2 cellular contexts compared by ENCODE assay signal in the genomic region with DNA sequence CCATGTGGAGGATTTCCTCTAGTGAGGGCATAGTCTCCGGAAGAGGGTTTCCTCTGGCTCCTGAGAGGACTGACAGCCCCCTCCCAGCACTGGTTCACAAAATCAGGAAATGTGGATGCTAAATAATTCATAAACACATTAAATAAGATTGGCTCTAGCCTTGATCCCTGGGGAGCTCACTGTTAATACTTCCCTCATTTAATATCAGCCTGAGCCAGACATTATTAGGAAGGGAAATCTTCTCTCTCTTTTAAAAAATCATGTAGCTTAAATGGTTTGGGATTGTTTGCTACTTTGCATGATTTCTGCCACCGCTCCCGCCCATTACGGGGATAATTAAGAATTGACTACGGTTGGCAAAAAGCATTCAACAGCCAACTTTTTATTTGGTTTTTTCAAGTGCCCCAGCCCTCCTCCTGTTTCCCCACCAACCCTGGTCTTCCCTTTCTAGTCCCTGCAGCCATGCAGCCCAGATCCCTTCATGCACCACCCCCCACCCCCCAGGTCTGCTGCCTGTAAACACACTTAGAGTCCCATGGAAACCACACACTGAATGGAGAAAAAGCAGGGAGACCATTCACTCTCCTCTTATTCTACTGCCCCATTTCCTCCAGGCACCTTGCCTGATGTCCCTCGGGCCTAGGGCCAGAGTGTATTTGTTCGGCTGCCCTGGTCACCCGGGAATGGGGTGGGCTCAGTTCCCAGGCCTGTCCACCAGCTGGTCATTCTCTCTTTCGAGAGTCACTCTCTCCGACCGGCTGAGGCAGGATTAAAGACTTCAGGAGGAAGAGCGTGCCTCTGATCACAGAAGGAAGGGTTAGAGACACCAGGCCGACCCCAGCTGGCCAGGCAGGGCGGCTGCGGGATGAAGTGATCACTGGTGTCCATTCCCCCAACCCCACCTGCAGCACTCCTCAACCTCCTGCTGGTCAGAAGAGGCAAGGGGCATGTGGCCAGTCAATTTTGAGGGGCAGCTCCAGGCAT.
TF ChIP-seq lines count a peak whose summit lies in the region.

No MANE protein-coding gene starts in this region.

TF ChIP-seq in SK-N-SH, 30 proteins besides CTCF, POLR2A, EP300 and RAD21 (continued from another document):
- TF ChIP-seq, protein P1, sequence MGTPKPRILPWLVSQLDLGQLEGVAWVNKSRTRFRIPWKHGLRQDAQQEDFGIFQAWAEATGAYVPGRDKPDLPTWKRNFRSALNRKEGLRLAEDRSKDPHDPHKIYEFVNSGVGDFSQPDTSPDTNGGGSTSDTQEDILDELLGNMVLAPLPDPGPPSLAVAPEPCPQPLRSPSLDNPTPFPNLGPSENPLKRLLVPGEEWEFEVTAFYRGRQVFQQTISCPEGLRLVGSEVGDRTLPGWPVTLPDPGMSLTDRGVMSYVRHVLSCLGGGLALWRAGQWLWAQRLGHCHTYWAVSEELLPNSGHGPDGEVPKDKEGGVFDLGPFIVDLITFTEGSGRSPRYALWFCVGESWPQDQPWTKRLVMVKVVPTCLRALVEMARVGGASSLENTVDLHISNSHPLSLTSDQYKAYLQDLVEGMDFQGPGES (IDR thresholded peaks at IDR 0.05; ENCODE audit: low read depth, low read length) = no peak
- no peak for TF ChIP-seq ELF1 (IDR thresholded peaks at IDR 0.05)
- TF ChIP-seq YY1 (IDR thresholded peaks at IDR 0.05; ENCODE audit: low read depth) = no peak
- no peak for TF ChIP-seq TAF1 (IDR thresholded peaks at IDR 0.05; ENCODE audit: borderline replicate concordance, low read depth, low read length)
- TF ChIP-seq, protein P2, sequence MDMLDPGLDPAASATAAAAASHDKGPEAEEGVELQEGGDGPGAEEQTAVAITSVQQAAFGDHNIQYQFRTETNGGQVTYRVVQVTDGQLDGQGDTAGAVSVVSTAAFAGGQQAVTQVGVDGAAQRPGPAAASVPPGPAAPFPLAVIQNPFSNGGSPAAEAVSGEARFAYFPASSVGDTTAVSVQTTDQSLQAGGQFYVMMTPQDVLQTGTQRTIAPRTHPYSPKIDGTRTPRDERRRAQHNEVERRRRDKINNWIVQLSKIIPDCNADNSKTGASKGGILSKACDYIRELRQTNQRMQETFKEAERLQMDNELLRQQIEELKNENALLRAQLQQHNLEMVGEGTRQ (IDR thresholded peaks at IDR 0.05; ENCODE audit: borderline replicate concordance, low read depth, low read length) = no peak

TF ChIP-seq in SK-N-SH treated with all-trans-retinoic acid at 6 μM for 48 hours, 23 proteins besides CTCF, POLR2A, EP300 and RAD21 (continued from another document):
- TF ChIP-seq, protein P3, sequence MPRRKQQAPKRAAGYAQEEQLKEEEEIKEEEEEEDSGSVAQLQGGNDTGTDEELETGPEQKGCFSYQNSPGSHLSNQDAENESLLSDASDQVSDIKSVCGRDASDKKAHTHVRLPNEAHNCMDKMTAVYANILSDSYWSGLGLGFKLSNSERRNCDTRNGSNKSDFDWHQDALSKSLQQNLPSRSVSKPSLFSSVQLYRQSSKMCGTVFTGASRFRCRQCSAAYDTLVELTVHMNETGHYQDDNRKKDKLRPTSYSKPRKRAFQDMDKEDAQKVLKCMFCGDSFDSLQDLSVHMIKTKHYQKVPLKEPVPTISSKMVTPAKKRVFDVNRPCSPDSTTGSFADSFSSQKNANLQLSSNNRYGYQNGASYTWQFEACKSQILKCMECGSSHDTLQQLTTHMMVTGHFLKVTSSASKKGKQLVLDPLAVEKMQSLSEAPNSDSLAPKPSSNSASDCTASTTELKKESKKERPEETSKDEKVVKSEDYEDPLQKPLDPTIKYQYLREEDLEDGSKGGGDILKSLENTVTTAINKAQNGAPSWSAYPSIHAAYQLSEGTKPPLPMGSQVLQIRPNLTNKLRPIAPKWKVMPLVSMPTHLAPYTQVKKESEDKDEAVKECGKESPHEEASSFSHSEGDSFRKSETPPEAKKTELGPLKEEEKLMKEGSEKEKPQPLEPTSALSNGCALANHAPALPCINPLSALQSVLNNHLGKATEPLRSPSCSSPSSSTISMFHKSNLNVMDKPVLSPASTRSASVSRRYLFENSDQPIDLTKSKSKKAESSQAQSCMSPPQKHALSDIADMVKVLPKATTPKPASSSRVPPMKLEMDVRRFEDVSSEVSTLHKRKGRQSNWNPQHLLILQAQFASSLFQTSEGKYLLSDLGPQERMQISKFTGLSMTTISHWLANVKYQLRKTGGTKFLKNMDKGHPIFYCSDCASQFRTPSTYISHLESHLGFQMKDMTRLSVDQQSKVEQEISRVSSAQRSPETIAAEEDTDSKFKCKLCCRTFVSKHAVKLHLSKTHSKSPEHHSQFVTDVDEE (CRISPR knock-in tag; IDR thresholded peaks at IDR 0.05) = no peak
- TF ChIP-seq, protein P4, sequence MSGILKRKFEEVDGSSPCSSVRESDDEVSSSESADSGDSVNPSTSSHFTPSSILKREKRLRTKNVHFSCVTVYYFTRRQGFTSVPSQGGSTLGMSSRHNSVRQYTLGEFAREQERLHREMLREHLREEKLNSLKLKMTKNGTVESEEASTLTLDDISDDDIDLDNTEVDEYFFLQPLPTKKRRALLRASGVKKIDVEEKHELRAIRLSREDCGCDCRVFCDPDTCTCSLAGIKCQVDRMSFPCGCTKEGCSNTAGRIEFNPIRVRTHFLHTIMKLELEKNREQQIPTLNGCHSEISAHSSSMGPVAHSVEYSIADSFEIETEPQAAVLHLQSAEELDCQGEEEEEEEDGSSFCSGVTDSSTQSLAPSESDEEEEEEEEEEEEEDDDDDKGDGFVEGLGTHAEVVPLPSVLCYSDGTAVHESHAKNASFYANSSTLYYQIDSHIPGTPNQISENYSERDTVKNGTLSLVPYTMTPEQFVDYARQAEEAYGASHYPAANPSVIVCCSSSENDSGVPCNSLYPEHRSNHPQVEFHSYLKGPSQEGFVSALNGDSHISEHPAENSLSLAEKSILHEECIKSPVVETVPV (CRISPR knock-in tag; IDR thresholded peaks at IDR 0.05) = no peak
- TF ChIP-seq, protein P5, sequence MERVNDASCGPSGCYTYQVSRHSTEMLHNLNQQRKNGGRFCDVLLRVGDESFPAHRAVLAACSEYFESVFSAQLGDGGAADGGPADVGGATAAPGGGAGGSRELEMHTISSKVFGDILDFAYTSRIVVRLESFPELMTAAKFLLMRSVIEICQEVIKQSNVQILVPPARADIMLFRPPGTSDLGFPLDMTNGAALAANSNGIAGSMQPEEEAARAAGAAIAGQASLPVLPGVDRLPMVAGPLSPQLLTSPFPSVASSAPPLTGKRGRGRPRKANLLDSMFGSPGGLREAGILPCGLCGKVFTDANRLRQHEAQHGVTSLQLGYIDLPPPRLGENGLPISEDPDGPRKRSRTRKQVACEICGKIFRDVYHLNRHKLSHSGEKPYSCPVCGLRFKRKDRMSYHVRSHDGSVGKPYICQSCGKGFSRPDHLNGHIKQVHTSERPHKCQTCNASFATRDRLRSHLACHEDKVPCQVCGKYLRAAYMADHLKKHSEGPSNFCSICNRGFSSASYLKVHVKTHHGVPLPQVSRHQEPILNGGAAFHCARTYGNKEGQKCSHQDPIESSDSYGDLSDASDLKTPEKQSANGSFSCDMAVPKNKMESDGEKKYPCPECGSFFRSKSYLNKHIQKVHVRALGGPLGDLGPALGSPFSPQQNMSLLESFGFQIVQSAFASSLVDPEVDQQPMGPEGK (CRISPR knock-in tag; IDR thresholded peaks at IDR 0.05; ENCODE audit: borderline replicate concordance) = no peak
- no peak for TF ChIP-seq SNAI2 (CRISPR knock-in tag; IDR thresholded peaks at IDR 0.05)
- TF ChIP-seq, protein P6, sequence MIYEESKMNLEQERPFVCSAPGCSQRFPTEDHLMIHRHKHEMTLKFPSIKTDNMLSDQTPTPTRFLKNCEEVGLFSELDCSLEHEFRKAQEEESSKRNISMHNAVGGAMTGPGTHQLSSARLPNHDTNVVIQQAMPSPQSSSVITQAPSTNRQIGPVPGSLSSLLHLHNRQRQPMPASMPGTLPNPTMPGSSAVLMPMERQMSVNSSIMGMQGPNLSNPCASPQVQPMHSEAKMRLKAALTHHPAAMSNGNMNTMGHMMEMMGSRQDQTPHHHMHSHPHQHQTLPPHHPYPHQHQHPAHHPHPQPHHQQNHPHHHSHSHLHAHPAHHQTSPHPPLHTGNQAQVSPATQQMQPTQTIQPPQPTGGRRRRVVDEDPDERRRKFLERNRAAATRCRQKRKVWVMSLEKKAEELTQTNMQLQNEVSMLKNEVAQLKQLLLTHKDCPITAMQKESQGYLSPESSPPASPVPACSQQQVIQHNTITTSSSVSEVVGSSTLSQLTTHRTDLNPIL (CRISPR knock-in tag; IDR thresholded peaks at IDR 0.05; ENCODE audit: low read depth) = no peak
